In the genomic region with DNA sequence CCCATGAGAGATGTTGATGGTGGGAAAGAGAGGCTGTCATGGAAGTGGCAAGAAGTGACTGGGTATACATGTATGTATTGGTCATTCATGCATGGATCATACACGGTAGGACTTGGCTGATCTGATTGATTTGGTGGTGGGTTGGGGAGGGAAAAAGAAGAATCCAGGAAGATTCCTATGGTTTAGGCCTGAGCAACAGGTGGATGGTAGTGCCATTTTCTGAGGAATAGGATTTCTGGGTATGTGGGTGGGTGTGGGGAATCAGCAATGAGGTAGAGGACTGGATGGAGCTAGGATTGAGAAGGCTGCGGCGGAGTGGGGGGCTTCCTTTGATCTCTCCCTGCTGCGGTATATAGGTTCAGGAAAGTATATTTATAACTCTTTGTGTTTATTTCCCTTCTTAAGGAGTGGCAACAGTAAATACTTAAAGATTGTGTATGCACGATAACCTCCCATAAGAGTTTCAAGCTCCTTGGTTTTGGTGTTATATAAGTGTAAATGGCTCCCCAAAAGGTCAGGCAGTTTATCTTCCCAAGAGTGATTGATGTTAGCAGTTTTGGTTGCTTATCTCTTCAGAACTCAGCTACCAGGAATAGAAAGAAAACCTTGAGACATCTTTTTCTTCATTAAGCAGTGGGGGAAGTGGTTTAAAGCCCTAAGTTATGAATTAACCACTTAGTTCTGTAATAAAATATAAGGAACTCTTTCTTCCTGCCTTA, we compare ENCODE assay signal across 27 cellular contexts.
"Had no signal": no experiment of that assay in that cellular context is flagged by ENCODE, and none has a peak within 500 bp of the region (broad histone marks: within the 10 kb centered on the region; RNA-seq: fewer than 3 reads in every experiment).

No MANE protein-coding gene starts in this region.

- DNase-seq: effector CD8-positive, alpha-beta T cell; endodermal cell; foreskin fibroblast; gastrocnemius medialis; head of caudate nucleus; kidney; mesenchymal stem cell; mucosa of descending colon; naive thymus-derived CD4-positive, alpha-beta T cell; right cardiac atrium; sigmoid colon; spleen; stimulated activated CD4-positive, alpha-beta T cell treated with anti-CD3 and anti-CD28 coated beads, Interleukin-4, amount 100 ng/mL, for 4 hours; transverse colon; upper lobe of right lung; uterus had no signal

- H3K4me3 Mint-ChIP-seq: dendritic cell treated with granulocyte-macrophage colony-stimulating factor and Interleukin-4, amounts not matched to agents 40 ng/mL and 50 ng/mL, for 4 days; endodermal cell; mesothelial cell of epicardium; naive thymus-derived CD4-positive, alpha-beta T cell; neural progenitor cell; stimulated activated memory B cell treated with anti-CD40 and anti-IgM and Interleukin-4, amounts not matched to agents 10 μg/mL and 1 μg/mL and 100 μg/mL, for 72 hours; stimulated activated naive CD8-positive, alpha-beta T cell treated with anti-CD3 and anti-CD28 coated beads, Interleukin-15, Interleukin-2, amounts not matched to agents 100 ng/mL and 50 ng/mL, for 24 hours had no signal

- H3K27ac ChIP-seq: epithelial cell of prostate, gastrocnemius medialis, left lung, neural progenitor cell, prostate gland, sigmoid colon, spleen, suprapubic skin, transverse colon, upper lobe of right lung, uterus had no signal

- H3K36me3 Mint-ChIP-seq: mesothelial cell of epicardium; naive thymus-derived CD4-positive, alpha-beta T cell; neural progenitor cell had no signal

- ATAC-seq: esophagus mucosa; gastrocnemius medialis; left lung; mucosa of descending colon; naive thymus-derived CD4-positive, alpha-beta T cell; right cardiac atrium; stimulated activated memory B cell treated with anti-CD40 and anti-IgM and Interleukin-4, amounts not matched to agents 10 μg/mL and 1 μg/mL and 100 μg/mL, for 72 hours; upper lobe of right lung had no signal

- H3K27me3 ChIP-seq: gastrocnemius medialis, left lung, neural progenitor cell, sigmoid colon, spleen, suprapubic skin, transverse colon, upper lobe of right lung, uterus had no signal

- H2AFZ ChIP-seq: neural progenitor cell had no signal

- H3K9me3 Mint-ChIP-seq: neural progenitor cell had no signal

- H3K4me1 ChIP-seq: left lung, neural progenitor cell, prostate gland, spleen, suprapubic skin, upper lobe of right lung, uterus had no signal

- H3K4me3 ChIP-seq: gastrocnemius medialis, left lung, mucosa of descending colon, neural progenitor cell, prostate gland, sigmoid colon, spleen, suprapubic skin, transverse colon, upper lobe of right lung, uterus had no signal

- H3K4me1 Mint-ChIP-seq: naive thymus-derived CD4-positive, alpha-beta T cell; neural progenitor cell; stimulated activated memory B cell treated with anti-CD40 and anti-IgM and Interleukin-4, amounts not matched to agents 10 μg/mL and 1 μg/mL and 100 μg/mL, for 72 hours had no signal

- H3K9ac ChIP-seq: neural progenitor cell had no signal

- H3K9me3 ChIP-seq: gastrocnemius medialis, left lung, prostate gland, sigmoid colon, suprapubic skin, transverse colon, upper lobe of right lung, uterus had no signal

- H3K4me2 ChIP-seq: neural progenitor cell had no signal

- H3K27me3 Mint-ChIP-seq: dendritic cell treated with granulocyte-macrophage colony-stimulating factor and Interleukin-4, amounts not matched to agents 40 ng/mL and 50 ng/mL, for 4 days had no signal

- H3K36me3 ChIP-seq: gastrocnemius medialis, left lung, neural progenitor cell, prostate gland, sigmoid colon, spleen, suprapubic skin, transverse colon, upper lobe of right lung, uterus had no signal

- H3K27ac Mint-ChIP-seq: dendritic cell treated with granulocyte-macrophage colony-stimulating factor and Interleukin-4, amounts not matched to agents 40 ng/mL and 50 ng/mL, for 4 days; endodermal cell; mesothelial cell of epicardium; naive thymus-derived CD4-positive, alpha-beta T cell; nephron; neural progenitor cell; stimulated activated memory B cell treated with anti-CD40 and anti-IgM and Interleukin-4, amounts not matched to agents 10 μg/mL and 1 μg/mL and 100 μg/mL, for 72 hours; stimulated activated naive CD8-positive, alpha-beta T cell treated with anti-CD3 and anti-CD28 coated beads, Interleukin-15, Interleukin-2, amounts not matched to agents 100 ng/mL and 50 ng/mL, for 24 hours had no signal
